Comparison of ENCODE assay signal across 30 cellular contexts in the genomic region with DNA sequence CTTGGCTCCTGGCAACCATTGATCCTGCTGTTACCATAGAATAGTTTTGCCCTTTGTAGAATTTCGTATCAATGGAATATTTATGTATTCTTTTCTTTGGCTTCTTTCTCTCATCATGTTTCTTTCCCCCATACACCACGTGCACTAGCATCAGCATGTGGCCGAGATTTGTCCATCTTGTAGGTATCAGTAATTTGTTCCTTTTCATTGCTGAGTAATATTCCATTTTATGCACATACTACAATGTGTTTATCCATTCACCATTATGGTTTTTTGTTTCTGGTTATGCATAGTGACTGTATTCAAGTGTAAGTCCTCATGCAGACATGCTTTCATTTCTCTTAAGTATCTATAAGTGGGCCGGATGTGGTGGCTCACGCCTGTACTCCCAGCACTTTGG. TPM values are rescaled to one million over a fixed set of nuclear protein-coding genes. Genes with fewer than 3 reads are reported as not detected.
"Had no signal": no experiment of that assay in that cellular context is flagged by ENCODE, and none has a peak within 500 bp of the region (broad histone marks: within the 10 kb centered on the region; RNA-seq: fewer than 3 reads in every experiment).

No MANE protein-coding gene starts in this region.

- H3K36me3 ChIP-seq: cardiac muscle cell had no signal

- H3K27ac ChIP-seq: ascending aorta, cardiac muscle cell, VCaP had no signal

- H3K9me3 ChIP-seq: ascending aorta had no signal

- DNase-seq: activated B cell treated with CpG ODN at 0.5 μM for 24 hours; activated CD4-positive, alpha-beta memory T cell treated with anti-CD3 and anti-CD28 coated beads, Interleukin-2, amount 10 ng/mL, durations not matched to agents 7 days and 5 days; activated CD4-positive, alpha-beta T cell treated with anti-CD3 and anti-CD28 coated beads for 36 hours; activated CD4-positive, alpha-beta T cell treated with anti-CD3 and anti-CD28 coated beads for 48 hours; activated CD4-positive, alpha-beta T cell treated with anti-CD3 and anti-CD28 coated beads, Interleukin-2, amount 10 ng/mL, durations not matched to agents 7 days and 5 days; activated CD4-positive, alpha-beta T cell treated with anti-CD3 and anti-CD28 coated beads, Interleukin-2, amount 50 U/mL, for 48 hours; activated CD4-positive, CD25-positive, alpha-beta regulatory T cell treated with anti-CD3 and anti-CD28 coated beads, Interleukin-2, amount 50 U/mL, for 72 hours; activated CD8-positive, alpha-beta memory T cell treated with anti-CD3 and anti-CD28 coated beads, Interleukin-2, amount 10 ng/mL, durations not matched to agents 7 days and 5 days; activated CD8-positive, alpha-beta memory T cell treated with anti-CD3 and anti-CD28 coated beads, Interleukin-2, amount 50 U/mL, for 48 hours; activated CD8-positive, alpha-beta T cell treated with anti-CD3 and anti-CD28 coated beads, Interleukin-2, amount 10 ng/mL, durations not matched to agents 7 days and 5 days; activated effector memory CD4-positive, alpha-beta T cell treated with Interleukin-2 at 50 U/mL for 16 hours; activated gamma-delta T cell; activated naive CD4-positive, alpha-beta T cell treated with anti-CD3 and anti-CD28 coated beads, Interleukin-2, amount 10 ng/mL, durations not matched to agents 7 days and 5 days; activated naive CD4-positive, alpha-beta T cell treated with Interleukin-2 at 50 U/mL for 16 hours; activated naive CD8-positive, alpha-beta T cell treated with anti-CD3 and anti-CD28 coated beads, Interleukin-2, amount 10 ng/mL, durations not matched to agents 7 days and 5 days; activated naive CD8-positive, alpha-beta T cell treated with anti-CD3 and anti-CD28 coated beads, Interleukin-2, amount 50 U/mL, for 24 hours; activated T-cell treated with anti-CD3 and anti-CD28 coated beads, Interleukin-2, amount 50 U/mL, for 24 hours; activated T-cell treated with anti-CD3 and anti-CD28 coated beads, Interleukin-2, amount 50 U/mL, for 48 hours; amygdala; anterior cingulate cortex; central memory CD4-positive, alpha-beta T cell; T-helper 1 cell; T-helper 2 cell; T-helper 9 cell had no signal

- FAIRE-seq: bronchial epithelial cell, TTC549 had no signal

- H3K4me3 ChIP-seq: ascending aorta, cardiac muscle cell had no signal

- ATAC-seq: activated CD4-positive, alpha-beta T cell treated with anti-CD3 and anti-CD28 coated beads for 36 hours; activated CD8-positive, alpha-beta memory T cell treated with anti-CD3 and anti-CD28 coated beads, Interleukin-2, amount 10 ng/mL, durations not matched to agents 7 days and 5 days; activated CD8-positive, alpha-beta T cell treated with anti-CD3 and anti-CD28 coated beads, Interleukin-2, amount 10 ng/mL, durations not matched to agents 7 days and 5 days; activated naive CD8-positive, alpha-beta T cell treated with anti-CD3 and anti-CD28 coated beads, Interleukin-2, amount 50 U/mL, for 24 hours had no signal

- H3K27me3 ChIP-seq: ascending aorta had no signal

RNA-seq across cellular contexts. Expression of gene ISM2, which starts 4.5 kb away (rescaled TPM):
- total RNA-seq: activated B cell treated with CpG ODN at 0.5 μM for 24 hours; activated CD4-positive, alpha-beta memory T cell treated with anti-CD3 and anti-CD28 coated beads, Interleukin-2, amount 10 ng/mL, durations not matched to agents 7 days and 5 days; activated CD4-positive, alpha-beta T cell treated with anti-CD3 and anti-CD28 coated beads, Interleukin-2, amount 10 ng/mL, durations not matched to agents 7 days and 5 days; activated CD8-positive, alpha-beta memory T cell treated with anti-CD3 and anti-CD28 coated beads, Interleukin-2, amount 10 ng/mL, durations not matched to agents 7 days and 5 days; activated CD8-positive, alpha-beta T cell treated with anti-CD3 and anti-CD28 coated beads, Interleukin-2, amount 10 ng/mL, durations not matched to agents 7 days and 5 days; activated T-helper 2 cell treated with anti-CD3 and anti-CD28 coated beads, Interferon-gamma antibody, Interleukin-2, Interleukin-4, amounts not matched to agents 10 μg/mL and 5 μg/mL and 100 μg/mL, durations not matched to agents 14 hours and 24 hours and 36 hours; ascending aorta; bronchial epithelial cell had no signal
- polyA plus RNA-seq: cardiac muscle cell had no signal
